17 cellular contexts compared by ENCODE assay signal in the genomic region with DNA sequence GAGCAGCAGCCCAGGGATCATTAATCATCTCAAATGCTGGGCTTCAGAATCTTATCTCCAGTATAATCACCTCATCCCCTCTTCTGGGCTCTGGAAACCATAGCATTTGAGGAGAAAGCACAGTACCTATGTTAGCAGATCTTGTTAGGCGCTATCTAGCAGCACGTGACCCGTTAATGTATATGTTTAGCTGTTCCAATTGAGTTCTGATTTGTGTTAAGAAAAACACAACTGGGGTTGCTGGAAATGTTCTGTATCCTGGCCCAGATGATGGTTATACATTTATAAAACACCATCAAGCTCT. TPM values are rescaled to one million over a fixed set of nuclear protein-coding genes. Genes with fewer than 3 reads are reported as not detected.
DNase-seq lines count a peak whose midpoint lies in the region; ATAC-seq and TF ChIP-seq lines count a peak whose summit lies in the region.
"Had no signal": no experiment of that assay in that cellular context is flagged by ENCODE, and none has a peak within 500 bp of the region (broad histone marks: within the 10 kb centered on the region; RNA-seq: fewer than 3 reads in every experiment).

No MANE protein-coding gene starts in this region.

- TF ChIP-seq CTCF in brain (conservative IDR thresholded peaks at IDR 0.05) (no peak), natural killer cell (IDR thresholded peaks at IDR 0.05) (no peak)

- H3K9me3 Mint-ChIP-seq in brain (no peaks in the 10 kb centered on the region), natural killer cell (no peaks in the 10 kb centered on the region)
- H3K9me3 Mint-ChIP-seq in stimulated activated effector memory CD8-positive, alpha-beta T cell treated with anti-CD3 and anti-CD28 coated beads, Interleukin-12 subunit alpha, Interleukin-12 subunit beta, amount 100 ng/mL, for 72 hours, result no peaks in the 10 kb centered on the region
- H3K9me3 Mint-ChIP-seq: CD4-positive, alpha-beta T cell; HFFc6 had no signal

- peak; percentile 87 for DNase-seq in NCI-H146 treated with DMSO at 0.1 percent for 48 hours (lab: John Stamatoyannopoulos, UW; ENCODE audit: unreplicated experiment)
- DNase-seq in NCI-H146 (lab: John Stamatoyannopoulos, UW), result no peak
- DNase-seq in NCI-H2227 treated with DMSO at 0.1 percent for 48 hours (lab: John Stamatoyannopoulos, UW), result peak; percentile 42
- DNase-seq in stimulated activated effector memory CD8-positive, alpha-beta T cell treated with anti-CD3 and anti-CD28 coated beads, Interleukin-12 subunit alpha, Interleukin-12 subunit beta, amount 100 ng/mL, for 72 hours (ENCODE audit: low spot score in 2 of 2), result no peak
- no peak for DNase-seq in HK-2 (ENCODE audit: unreplicated experiment)
- no peak for DNase-seq in natural killer cell
- DNase-seq in UCSD-AML1 (lab: John Stamatoyannopoulos, UW; ENCODE audit: unreplicated experiment), result no peak
- DNase-seq: CD4-positive, alpha-beta T cell; EL; HFFc6; IMR-90; NCI-H1105 treated with DMSO at 0.1 percent for 48 hours; NCI-H187 treated with DMSO at 0.1 percent for 48 hours; NCI-H446 treated with DMSO at 0.1 percent for 48 hours; NCI-H774 had no signal

- H3K27me3 Mint-ChIP-seq in brain, result peaks cover 4% of the 10 kb centered on the region
- peaks cover 0 to 10% of the 10 kb centered on the region in 2 donors for H3K27me3 Mint-ChIP-seq in natural killer cell (ENCODE audit: low read depth in 2 of 2)

- no peak overlapping the region for H3K4me3 Mint-ChIP-seq in brain
- no peak overlapping the region for H3K4me3 Mint-ChIP-seq in stimulated activated effector memory CD8-positive, alpha-beta T cell treated with anti-CD3 and anti-CD28 coated beads, Interleukin-12 subunit alpha, Interleukin-12 subunit beta, amount 100 ng/mL, for 72 hours
- no peak overlapping the region for H3K4me3 Mint-ChIP-seq in natural killer cell
- H3K4me3 Mint-ChIP-seq: B cell; CD4-positive, alpha-beta T cell; HFFc6 had no signal

- peaks cover 26% of the 10 kb centered on the region for H3K4me1 Mint-ChIP-seq in brain
- no peaks in the 10 kb centered on the region for H3K4me1 Mint-ChIP-seq in stimulated activated effector memory CD8-positive, alpha-beta T cell treated with anti-CD3 and anti-CD28 coated beads, Interleukin-12 subunit alpha, Interleukin-12 subunit beta, amount 100 ng/mL, for 72 hours
- no peaks in the 10 kb centered on the region for H3K4me1 Mint-ChIP-seq in natural killer cell
- H3K4me1 Mint-ChIP-seq: B cell had no signal

- no peaks in the 10 kb centered on the region for H3K36me3 Mint-ChIP-seq in brain
- H3K36me3 Mint-ChIP-seq in stimulated activated effector memory CD8-positive, alpha-beta T cell treated with anti-CD3 and anti-CD28 coated beads, Interleukin-12 subunit alpha, Interleukin-12 subunit beta, amount 100 ng/mL, for 72 hours, result no peaks in the 10 kb centered on the region
- H3K36me3 Mint-ChIP-seq in natural killer cell, result no peaks in the 10 kb centered on the region

- no peak for ATAC-seq in stimulated activated effector memory CD8-positive, alpha-beta T cell treated with anti-CD3 and anti-CD28 coated beads, Interleukin-12 subunit alpha, Interleukin-12 subunit beta, amount 100 ng/mL, for 72 hours
- ATAC-seq in natural killer cell, result no peak

- intact Hi-C loops in natural killer cell (cut with micrococcal nuclease), result no loop called here

- peak overlapping the region in 3 of 5 experiments; percentile 39 to 89 (median 80) for H3K27ac Mint-ChIP-seq in brain
- H3K27ac Mint-ChIP-seq in stimulated activated effector memory CD8-positive, alpha-beta T cell treated with anti-CD3 and anti-CD28 coated beads, Interleukin-12 subunit alpha, Interleukin-12 subunit beta, amount 100 ng/mL, for 72 hours, result peak overlapping the region; percentile 45
- no peak overlapping the region for H3K27ac Mint-ChIP-seq in natural killer cell
- H3K27ac Mint-ChIP-seq: B cell; CD4-positive, alpha-beta T cell; HFFc6 had no signal

RNA-seq across cellular contexts. Expression of gene DET1, which starts 25.5 kb away (rescaled TPM):
- 5.9 TPM for polyA plus RNA-seq in brain (ENCODE audit: insufficient read depth, low read depth, low replicate concordance)
- 1 to 10 TPM; 3.9 to 5.8 (median 5.2) TPM for total RNA-seq in natural killer cell

RNA-seq across cellular contexts. Expression of gene AEN, which starts 49.2 kb away (rescaled TPM):
- 2.9 TPM for polyA plus RNA-seq in brain (ENCODE audit: insufficient read depth, low read depth, low replicate concordance)
- total RNA-seq in natural killer cell, result 10 to 100 TPM; 19.9 to 26.9 (median 20.9) TPM

Comparison
In these comparisons a context has a peak if more than half of its experiments do, and no peak if none do; other contexts are left out.
1. DNase-seq: peak in NCI-H146 treated with DMSO at 0.1 percent for 48 hours (single experiment) and NCI-H2227 treated with DMSO at 0.1 percent for 48 hours (single experiment); none in NCI-H146 (single experiment), stimulated activated effector memory CD8-positive, alpha-beta T cell treated with anti-CD3 and anti-CD28 coated beads, Interleukin-12 subunit alpha, Interleukin-12 subunit beta, amount 100 ng/mL, for 72 hours (0 of 2), HK-2 (single experiment), natural killer cell (single experiment) and UCSD-AML1 (single experiment).
2. H3K27ac Mint-ChIP-seq: peak in brain (3 of 5) and stimulated activated effector memory CD8-positive, alpha-beta T cell treated with anti-CD3 and anti-CD28 coated beads, Interleukin-12 subunit alpha, Interleukin-12 subunit beta, amount 100 ng/mL, for 72 hours (single experiment); none in natural killer cell (0 of 2).